Comparison of ENCODE assay signal across 1 cellular context in genomic region chr6:43798688-43799444, GRCh38.
TF ChIP-seq lines count a peak whose summit lies in the region.

No MANE protein-coding gene starts in this region.

TF ChIP-seq in SK-N-SH, 30 proteins besides CTCF, POLR2A, EP300 and RAD21 (continued from another document):
- no peak for TF ChIP-seq ZBTB33 (IDR thresholded peaks at IDR 0.05; ENCODE audit: borderline replicate concordance, low read depth)
- no peak for TF ChIP-seq TAF1 (IDR thresholded peaks at IDR 0.05; ENCODE audit: borderline replicate concordance, low read depth, low read length)
- TF ChIP-seq, protein P1, sequence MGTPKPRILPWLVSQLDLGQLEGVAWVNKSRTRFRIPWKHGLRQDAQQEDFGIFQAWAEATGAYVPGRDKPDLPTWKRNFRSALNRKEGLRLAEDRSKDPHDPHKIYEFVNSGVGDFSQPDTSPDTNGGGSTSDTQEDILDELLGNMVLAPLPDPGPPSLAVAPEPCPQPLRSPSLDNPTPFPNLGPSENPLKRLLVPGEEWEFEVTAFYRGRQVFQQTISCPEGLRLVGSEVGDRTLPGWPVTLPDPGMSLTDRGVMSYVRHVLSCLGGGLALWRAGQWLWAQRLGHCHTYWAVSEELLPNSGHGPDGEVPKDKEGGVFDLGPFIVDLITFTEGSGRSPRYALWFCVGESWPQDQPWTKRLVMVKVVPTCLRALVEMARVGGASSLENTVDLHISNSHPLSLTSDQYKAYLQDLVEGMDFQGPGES (IDR thresholded peaks at IDR 0.05; ENCODE audit: low read depth, low read length) = no peak
- no peak for TF ChIP-seq RXRA (IDR thresholded peaks at IDR 0.05; ENCODE audit: borderline replicate concordance, low read depth)
- TF ChIP-seq ELF1 (IDR thresholded peaks at IDR 0.05) = no peak
- no peak for TF ChIP-seq USF2 (IDR thresholded peaks at IDR 0.05; ENCODE audit: borderline replicate concordance, low read depth, low read length)
- TF ChIP-seq, protein P2, sequence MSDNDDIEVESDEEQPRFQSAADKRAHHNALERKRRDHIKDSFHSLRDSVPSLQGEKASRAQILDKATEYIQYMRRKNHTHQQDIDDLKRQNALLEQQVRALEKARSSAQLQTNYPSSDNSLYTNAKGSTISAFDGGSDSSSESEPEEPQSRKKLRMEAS (IDR thresholded peaks at IDR 0.05; ENCODE audit: low read depth) = no peak
- TF ChIP-seq EZH2phosphoT487 (IDR thresholded peaks at IDR 0.05; ENCODE audit: borderline replicate concordance, low read depth) = no peak
